23 cellular contexts compared by ENCODE assay signal in the genomic region with DNA sequence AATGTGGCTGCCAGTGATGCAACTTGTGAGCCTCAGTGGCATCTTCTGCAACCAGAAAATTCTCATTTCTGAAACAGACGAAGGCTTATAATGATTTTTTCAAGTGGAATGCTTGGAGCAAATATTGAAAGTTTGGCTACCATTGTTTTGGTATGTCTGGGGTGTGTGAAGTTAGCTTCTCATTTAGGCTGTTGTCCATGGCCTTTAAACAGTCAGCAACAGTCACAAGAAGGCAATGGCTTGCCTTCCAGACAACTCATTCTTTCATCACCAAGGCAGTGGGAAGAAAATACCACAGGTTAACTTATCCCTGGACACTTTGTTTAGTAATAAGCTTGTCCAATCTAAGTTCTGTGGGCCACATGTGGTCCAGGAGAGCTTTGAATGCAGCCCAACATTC. TPM values are rescaled to one million over a fixed set of nuclear protein-coding genes. Genes with fewer than 3 reads are reported as not detected.
A peak's percentile ranks its signal among the peaks of the same experiment; 100 is the strongest.
DNase-seq lines count a peak whose midpoint lies in the region; ATAC-seq and TF ChIP-seq lines count a peak whose summit lies in the region.
"Had no signal": no experiment of that assay in that cellular context is flagged by ENCODE, and none has a peak within 500 bp of the region (broad histone marks: within the 10 kb centered on the region; RNA-seq: fewer than 3 reads in every experiment).

No MANE protein-coding gene starts in this region.

- no peak overlapping the region for H3K4me3 ChIP-seq in astrocyte of the spinal cord (ENCODE audit: low read depth, low read length)
- no peak overlapping the region for H3K4me3 ChIP-seq in upper lobe of right lung

- H3K4me1 Mint-ChIP-seq in mesothelial cell of epicardium: peaks cover 61% of the 10 kb centered on the region
- H3K4me1 Mint-ChIP-seq: activated naive CD4-positive, alpha-beta T cell treated with anti-CD3 and anti-CD28 coated beads, Interleukin-2, amount 10 ng/mL, durations not matched to agents 7 days and 5 days; brain had no signal

- TF ChIP-seq CTCF in astrocyte of the spinal cord (IDR thresholded peaks at IDR 0.05; ENCODE audit: low read depth, low read length) (no peak), mesothelial cell of epicardium (IDR thresholded peaks at IDR 0.05; ENCODE audit: unreplicated experiment) (no peak), upper lobe of right lung (IDR thresholded peaks at IDR 0.05) (no peak)

- H3K36me3 ChIP-seq in upper lobe of right lung: no peaks in the 10 kb centered on the region

- H3K36me3 Mint-ChIP-seq in mesothelial cell of epicardium: no peaks in the 10 kb centered on the region
- H3K36me3 Mint-ChIP-seq: activated naive CD4-positive, alpha-beta T cell treated with anti-CD3 and anti-CD28 coated beads, Interleukin-2, amount 10 ng/mL, durations not matched to agents 7 days and 5 days; brain had no signal

- no peaks in the 10 kb centered on the region for H3K9me3 ChIP-seq in upper lobe of right lung

- DNase-seq in AG20443 (ENCODE audit: low spot score) (peak; percentile 69), LHCN-M2 (ENCODE audit: low read depth) (peak; percentile 51), astrocyte of the spinal cord (ENCODE audit: low read depth, low spot score) (peak; percentile 44), mesothelial cell of epicardium (ENCODE audit: low spot score in 2 of 2, unreplicated experiment in 2 of 2) (no peak), upper lobe of right lung (no peak)
- DNase-seq: activated CD8-positive, alpha-beta T cell treated with anti-CD3 and anti-CD28 coated beads, Interleukin-2, amount 10 ng/mL, durations not matched to agents 7 days and 5 days; activated naive CD4-positive, alpha-beta T cell treated with anti-CD3 and anti-CD28 coated beads, Interleukin-2, amount 10 ng/mL, durations not matched to agents 7 days and 5 days; activated T-cell treated with anti-CD3 and anti-CD28 coated beads, Interleukin-2, amount 50 U/mL, for 48 hours; cortex of kidney; DMS79 treated with DMSO at 0.1 percent for 48 hours; GOT3; midbrain; MV-4-11; NCI-H187; NCI-H2227 treated with DMSO at 0.1 percent for 48 hours; nephron progenitor cell; small intestine; stimulated activated CD4-positive, alpha-beta T cell treated with anti-CD3 and anti-CD28 coated beads, Interleukin-4, amount 100 ng/mL, for 1 hour had no signal

- in situ Hi-C loops in astrocyte of the spinal cord (cut with HindIII; ENCODE audit: low sequenced_read_pairs): no loop called here

- H3K9me3 Mint-ChIP-seq in mesothelial cell of epicardium: no peaks in the 10 kb centered on the region
- H3K9me3 Mint-ChIP-seq: activated naive CD4-positive, alpha-beta T cell treated with anti-CD3 and anti-CD28 coated beads, Interleukin-2, amount 10 ng/mL, durations not matched to agents 7 days and 5 days; nephron progenitor cell had no signal

- no peak overlapping the region for H3K27ac ChIP-seq in upper lobe of right lung

- peaks cover 23% of the 10 kb centered on the region for H3K27me3 Mint-ChIP-seq in mesothelial cell of epicardium (ENCODE audit: low read depth)

- no peaks in the 10 kb centered on the region for H3K4me1 ChIP-seq in upper lobe of right lung

- ATAC-seq in SK-N-SH treated with all-trans-retinoic acid at 6 μM for 48 hours: no peak
- ATAC-seq in upper lobe of right lung: no peak
- no peak for ATAC-seq in GM19023 (IDR thresholded peaks at IDR 0.05; ENCODE audit: unreplicated experiment)
- no peak for ATAC-seq in GM19455 (IDR thresholded peaks at IDR 0.05; ENCODE audit: unreplicated experiment)
- ATAC-seq: activated CD4-positive, CD25-positive, alpha-beta regulatory T cell treated with anti-CD3 and anti-CD28 coated beads, Interleukin-2, amount 50 U/mL, for 24 hours; activated CD8-positive, alpha-beta T cell treated with anti-CD3 and anti-CD28 coated beads, Interleukin-2, amount 10 ng/mL, durations not matched to agents 7 days and 5 days had no signal

- no peak overlapping the region for H3K4me3 Mint-ChIP-seq in mesothelial cell of epicardium
- H3K4me3 Mint-ChIP-seq: activated CD8-positive, alpha-beta T cell treated with anti-CD3 and anti-CD28 coated beads, Interleukin-2, amount 10 ng/mL, durations not matched to agents 7 days and 5 days; activated naive CD4-positive, alpha-beta T cell treated with anti-CD3 and anti-CD28 coated beads, Interleukin-2, amount 10 ng/mL, durations not matched to agents 7 days and 5 days; brain; nephron progenitor cell had no signal

- H3K27ac Mint-ChIP-seq in mesothelial cell of epicardium: peak overlapping the region; percentile 94
- H3K27ac Mint-ChIP-seq: activated CD8-positive, alpha-beta T cell treated with anti-CD3 and anti-CD28 coated beads, Interleukin-2, amount 10 ng/mL, durations not matched to agents 7 days and 5 days; activated naive CD4-positive, alpha-beta T cell treated with anti-CD3 and anti-CD28 coated beads, Interleukin-2, amount 10 ng/mL, durations not matched to agents 7 days and 5 days; brain; nephron progenitor cell had no signal

- peaks cover 32% of the 10 kb centered on the region for H3K27me3 ChIP-seq in upper lobe of right lung

- intact Hi-C loops in upper lobe of right lung (cut with DNase I): no loop called here

TF ChIP-seq in SK-N-SH treated with all-trans-retinoic acid at 6 μM for 48 hours, 23 proteins besides CTCF, POLR2A, EP300 and RAD21:
- TF ChIP-seq ZNF565 (CRISPR knock-in tag; conservative IDR thresholded peaks at IDR 0.05; ENCODE audit: low read depth) (no peak), TCF4 (CRISPR knock-in tag; IDR thresholded peaks at IDR 0.05; ENCODE audit: borderline replicate concordance) (no peak), BACH2 (CRISPR knock-in tag; IDR thresholded peaks at IDR 0.05; ENCODE audit: borderline replicate concordance) (no peak), ZFP30 (CRISPR knock-in tag; IDR thresholded peaks at IDR 0.05) (no peak), PPARA (CRISPR knock-in tag; IDR thresholded peaks at IDR 0.05; ENCODE audit: borderline replicate concordance) (no peak), TOX (CRISPR knock-in tag; IDR thresholded peaks at IDR 0.05; ENCODE audit: borderline replicate concordance) (no peak), ZFP3 (CRISPR knock-in tag; IDR thresholded peaks at IDR 0.05) (no peak), ZNF8 (CRISPR knock-in tag; IDR thresholded peaks at IDR 0.05) (no peak), CSDC2 (CRISPR knock-in tag; IDR thresholded peaks at IDR 0.05) (no peak), ZNF70 (CRISPR knock-in tag; IDR thresholded peaks at IDR 0.05) (no peak), ESRRG (CRISPR knock-in tag; IDR thresholded peaks at IDR 0.05) (no peak), ARNTL (CRISPR knock-in tag; IDR thresholded peaks at IDR 0.05; ENCODE audit: borderline replicate concordance, low read depth) (no peak), RARB (CRISPR knock-in tag; IDR thresholded peaks at IDR 0.05) (no peak), GLIS3 (CRISPR knock-in tag; IDR thresholded peaks at IDR 0.05) (no peak), SNAI2 (CRISPR knock-in tag; IDR thresholded peaks at IDR 0.05) (no peak), ISL1 (CRISPR knock-in tag; IDR thresholded peaks at IDR 0.05) (no peak), ZC3H10 (CRISPR knock-in tag; IDR thresholded peaks at IDR 0.05) (no peak)
- TF ChIP-seq, protein P1, sequence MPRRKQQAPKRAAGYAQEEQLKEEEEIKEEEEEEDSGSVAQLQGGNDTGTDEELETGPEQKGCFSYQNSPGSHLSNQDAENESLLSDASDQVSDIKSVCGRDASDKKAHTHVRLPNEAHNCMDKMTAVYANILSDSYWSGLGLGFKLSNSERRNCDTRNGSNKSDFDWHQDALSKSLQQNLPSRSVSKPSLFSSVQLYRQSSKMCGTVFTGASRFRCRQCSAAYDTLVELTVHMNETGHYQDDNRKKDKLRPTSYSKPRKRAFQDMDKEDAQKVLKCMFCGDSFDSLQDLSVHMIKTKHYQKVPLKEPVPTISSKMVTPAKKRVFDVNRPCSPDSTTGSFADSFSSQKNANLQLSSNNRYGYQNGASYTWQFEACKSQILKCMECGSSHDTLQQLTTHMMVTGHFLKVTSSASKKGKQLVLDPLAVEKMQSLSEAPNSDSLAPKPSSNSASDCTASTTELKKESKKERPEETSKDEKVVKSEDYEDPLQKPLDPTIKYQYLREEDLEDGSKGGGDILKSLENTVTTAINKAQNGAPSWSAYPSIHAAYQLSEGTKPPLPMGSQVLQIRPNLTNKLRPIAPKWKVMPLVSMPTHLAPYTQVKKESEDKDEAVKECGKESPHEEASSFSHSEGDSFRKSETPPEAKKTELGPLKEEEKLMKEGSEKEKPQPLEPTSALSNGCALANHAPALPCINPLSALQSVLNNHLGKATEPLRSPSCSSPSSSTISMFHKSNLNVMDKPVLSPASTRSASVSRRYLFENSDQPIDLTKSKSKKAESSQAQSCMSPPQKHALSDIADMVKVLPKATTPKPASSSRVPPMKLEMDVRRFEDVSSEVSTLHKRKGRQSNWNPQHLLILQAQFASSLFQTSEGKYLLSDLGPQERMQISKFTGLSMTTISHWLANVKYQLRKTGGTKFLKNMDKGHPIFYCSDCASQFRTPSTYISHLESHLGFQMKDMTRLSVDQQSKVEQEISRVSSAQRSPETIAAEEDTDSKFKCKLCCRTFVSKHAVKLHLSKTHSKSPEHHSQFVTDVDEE (CRISPR knock-in tag; IDR thresholded peaks at IDR 0.05): no peak
- TF ChIP-seq, protein P2, sequence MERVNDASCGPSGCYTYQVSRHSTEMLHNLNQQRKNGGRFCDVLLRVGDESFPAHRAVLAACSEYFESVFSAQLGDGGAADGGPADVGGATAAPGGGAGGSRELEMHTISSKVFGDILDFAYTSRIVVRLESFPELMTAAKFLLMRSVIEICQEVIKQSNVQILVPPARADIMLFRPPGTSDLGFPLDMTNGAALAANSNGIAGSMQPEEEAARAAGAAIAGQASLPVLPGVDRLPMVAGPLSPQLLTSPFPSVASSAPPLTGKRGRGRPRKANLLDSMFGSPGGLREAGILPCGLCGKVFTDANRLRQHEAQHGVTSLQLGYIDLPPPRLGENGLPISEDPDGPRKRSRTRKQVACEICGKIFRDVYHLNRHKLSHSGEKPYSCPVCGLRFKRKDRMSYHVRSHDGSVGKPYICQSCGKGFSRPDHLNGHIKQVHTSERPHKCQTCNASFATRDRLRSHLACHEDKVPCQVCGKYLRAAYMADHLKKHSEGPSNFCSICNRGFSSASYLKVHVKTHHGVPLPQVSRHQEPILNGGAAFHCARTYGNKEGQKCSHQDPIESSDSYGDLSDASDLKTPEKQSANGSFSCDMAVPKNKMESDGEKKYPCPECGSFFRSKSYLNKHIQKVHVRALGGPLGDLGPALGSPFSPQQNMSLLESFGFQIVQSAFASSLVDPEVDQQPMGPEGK (CRISPR knock-in tag; IDR thresholded peaks at IDR 0.05; ENCODE audit: borderline replicate concordance): no peak
TF ChIP-seq in SK-N-SH treated with all-trans-retinoic acid at 6 μM for 48 hours: peak in this region for 0.

RNA-seq across cellular contexts. Expression of a gene that starts 4.7 kb away (rescaled TPM):
- total RNA-seq in LHCN-M2 (2014; rRNA removed): 11.5 and 13.8 TPM in 2 replicates
- 4.7 TPM for polyA plus RNA-seq in LHCN-M2 (2012)
- 49.5 to 54.0 TPM (median 50.9 TPM) in 3 replicates for total RNA-seq in mesothelial cell of epicardium
- total RNA-seq in upper lobe of right lung: 3.1 TPM
- total RNA-seq: activated CD8-positive, alpha-beta T cell treated with anti-CD3 and anti-CD28 coated beads, Interleukin-2, amount 10 ng/mL, durations not matched to agents 7 days and 5 days had no signal

Comparison
In these comparisons a context has a peak if more than half of its experiments do, and no peak if none do; other contexts are left out.
1. DNase-seq: peak in AG20443 (single experiment), LHCN-M2 (single experiment) and astrocyte of the spinal cord (single experiment); none in mesothelial cell of epicardium (0 of 2) and upper lobe of right lung (single experiment).